In the genomic region with DNA sequence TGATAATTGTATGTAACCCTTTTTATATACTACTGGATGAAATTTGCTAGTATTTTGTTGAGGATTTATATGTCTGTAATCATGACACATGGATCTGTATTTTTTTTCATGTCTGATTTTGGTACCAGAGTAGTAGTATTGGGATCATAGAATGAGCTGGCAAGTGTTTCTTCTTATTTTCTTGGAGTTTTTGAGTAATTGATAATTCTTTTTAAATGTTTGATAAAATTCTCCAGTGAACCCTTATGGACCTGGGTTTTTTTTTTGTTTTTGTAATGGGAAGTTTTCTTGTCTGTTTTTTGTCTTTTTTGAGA, we compare ENCODE assay signal across 11 cellular contexts. TPM values are rescaled to one million over a fixed set of nuclear protein-coding genes. Genes with fewer than 3 reads are reported as not detected.
A peak's percentile ranks its signal among the peaks of the same experiment; 100 is the strongest.
DNase-seq lines count a peak whose midpoint lies in the region; ATAC-seq and TF ChIP-seq lines count a peak whose summit lies in the region.
"Had no signal": no experiment of that assay in that cellular context is flagged by ENCODE, and none has a peak within 500 bp of the region (broad histone marks: within the 10 kb centered on the region; RNA-seq: fewer than 3 reads in every experiment).

No MANE protein-coding gene starts in this region.

- no peaks in the 10 kb centered on the region for H3K4me1 ChIP-seq in SJCRH30
- H3K4me1 ChIP-seq in thyroid gland = no peaks in the 10 kb centered on the region
- H3K4me1 ChIP-seq: parathyroid adenoma had no signal

- H3K27ac ChIP-seq in SJCRH30 = no peak overlapping the region
- H3K27ac ChIP-seq in thyroid gland = no peak overlapping the region
- H3K27ac ChIP-seq: lower lobe of right lung, parathyroid adenoma had no signal

- no peak for DNase-seq in activated naive CD4-positive, alpha-beta T cell treated with anti-CD3 and anti-CD28 coated beads, Interleukin-2, amount 50 U/mL, for 16 hours
- no peak for DNase-seq in activated CD4-positive, alpha-beta memory T cell treated with anti-CD3 and anti-CD28 coated beads for 36 hours
- DNase-seq in SJCRH30 = no peak
- DNase-seq in DMS79 (lab: John Stamatoyannopoulos, UW) = no peak
- no peak for DNase-seq in thyroid gland
- DNase-seq: KBM-7, lower lobe of right lung had no signal

- H3K36me3 Mint-ChIP-seq in activated naive CD4-positive, alpha-beta T cell treated with anti-CD3 and anti-CD28 coated beads, Interleukin-2, amount 50 U/mL, for 24 hours = peaks cover 58% of the 10 kb centered on the region
- peaks cover 61% of the 10 kb centered on the region for H3K36me3 Mint-ChIP-seq in activated CD4-positive, alpha-beta memory T cell treated with anti-CD3 and anti-CD28 coated beads for 36 hours
- peaks cover 58% of the 10 kb centered on the region for H3K36me3 Mint-ChIP-seq in stimulated activated memory B cell treated with anti-CD40 and anti-IgM and Interleukin-4, amounts not matched to agents 10 μg/mL and 1 μg/mL and 100 μg/mL, for 72 hours

- no peak overlapping the region for H3K4me3 ChIP-seq in SJCRH30
- no peak overlapping the region for H3K4me3 ChIP-seq in thyroid gland (replicated peaks in 1 of 3)

- no peak for TF ChIP-seq CTCF in thyroid gland (IDR thresholded peaks at IDR 0.05)

- H3K9me3 Mint-ChIP-seq in activated naive CD4-positive, alpha-beta T cell treated with anti-CD3 and anti-CD28 coated beads, Interleukin-2, amount 50 U/mL, for 24 hours = no peaks in the 10 kb centered on the region
- H3K9me3 Mint-ChIP-seq in activated CD4-positive, alpha-beta memory T cell treated with anti-CD3 and anti-CD28 coated beads for 36 hours = peaks cover 2% of the 10 kb centered on the region
- no peaks in the 10 kb centered on the region for H3K9me3 Mint-ChIP-seq in stimulated activated memory B cell treated with anti-CD40 and anti-IgM and Interleukin-4, amounts not matched to agents 10 μg/mL and 1 μg/mL and 100 μg/mL, for 72 hours

- POLR2A ChIA-PET in activated CD4-positive, alpha-beta memory T cell treated with anti-CD3 and anti-CD28 coated beads for 36 hours (lab: Charles Lee) = no interaction called here

- H3K27me3 ChIP-seq in SJCRH30 (no peaks in the 10 kb centered on the region), thyroid gland (no peaks in the 10 kb centered on the region)

- peak overlapping the region; percentile 74 for H3K4me3 Mint-ChIP-seq in activated naive CD4-positive, alpha-beta T cell treated with anti-CD3 and anti-CD28 coated beads, Interleukin-2, amount 50 U/mL, for 24 hours
- peak overlapping the region; percentile 75 for H3K4me3 Mint-ChIP-seq in activated CD4-positive, alpha-beta memory T cell treated with anti-CD3 and anti-CD28 coated beads for 36 hours
- peak overlapping the region; percentile 87 for H3K4me3 Mint-ChIP-seq in stimulated activated memory B cell treated with anti-CD40 and anti-IgM and Interleukin-4, amounts not matched to agents 10 μg/mL and 1 μg/mL and 100 μg/mL, for 72 hours

- intact Hi-C loops in activated CD4-positive, alpha-beta memory T cell treated with anti-CD3 and anti-CD28 coated beads for 36 hours (cut with micrococcal nuclease) = loop anchor here (1.0 kb wide), 4 partner anchors 8 to 64 kb away; a partner anchor contains a TSS
- intact Hi-C loops in thyroid gland (cut with DNase I) = no loop called here

- TF ChIP-seq POLR2A in thyroid gland (IDR thresholded peaks at IDR 0.05) = no peak

- H3K4me1 Mint-ChIP-seq in activated naive CD4-positive, alpha-beta T cell treated with anti-CD3 and anti-CD28 coated beads, Interleukin-2, amount 50 U/mL, for 24 hours = peaks cover 51% of the 10 kb centered on the region
- peaks cover 41% of the 10 kb centered on the region for H3K4me1 Mint-ChIP-seq in activated CD4-positive, alpha-beta memory T cell treated with anti-CD3 and anti-CD28 coated beads for 36 hours (ENCODE audit: low read depth)
- H3K4me1 Mint-ChIP-seq in stimulated activated memory B cell treated with anti-CD40 and anti-IgM and Interleukin-4, amounts not matched to agents 10 μg/mL and 1 μg/mL and 100 μg/mL, for 72 hours = peaks cover 44% of the 10 kb centered on the region

- no peaks in the 10 kb centered on the region for H3K36me3 ChIP-seq in SJCRH30
- H3K36me3 ChIP-seq in thyroid gland = peaks cover 4 to 10% of the 10 kb centered on the region in 2 donors

- no peaks in the 10 kb centered on the region for H3K27me3 Mint-ChIP-seq in activated naive CD4-positive, alpha-beta T cell treated with anti-CD3 and anti-CD28 coated beads, Interleukin-2, amount 50 U/mL, for 24 hours
- H3K27me3 Mint-ChIP-seq in activated CD4-positive, alpha-beta memory T cell treated with anti-CD3 and anti-CD28 coated beads for 36 hours = no peaks in the 10 kb centered on the region
- no peaks in the 10 kb centered on the region for H3K27me3 Mint-ChIP-seq in stimulated activated memory B cell treated with anti-CD40 and anti-IgM and Interleukin-4, amounts not matched to agents 10 μg/mL and 1 μg/mL and 100 μg/mL, for 72 hours

- peak overlapping the region; percentile 77 for H3K27ac Mint-ChIP-seq in activated naive CD4-positive, alpha-beta T cell treated with anti-CD3 and anti-CD28 coated beads, Interleukin-2, amount 50 U/mL, for 24 hours
- H3K27ac Mint-ChIP-seq in activated CD4-positive, alpha-beta memory T cell treated with anti-CD3 and anti-CD28 coated beads for 36 hours = peak overlapping the region; percentile 92
- peak overlapping the region; percentile 98 for H3K27ac Mint-ChIP-seq in stimulated activated memory B cell treated with anti-CD40 and anti-IgM and Interleukin-4, amounts not matched to agents 10 μg/mL and 1 μg/mL and 100 μg/mL, for 72 hours

- CTCF ChIA-PET in activated CD4-positive, alpha-beta memory T cell treated with anti-CD3 and anti-CD28 coated beads for 36 hours (lab: Charles Lee) = no interaction called here

- H3K9me3 ChIP-seq in SJCRH30 (replicated peaks) (no peaks in the 10 kb centered on the region), thyroid gland (no peaks in the 10 kb centered on the region)
- H3K9me3 ChIP-seq: lower lobe of right lung had no signal

- ATAC-seq in HG02938 (IDR thresholded peaks at IDR 0.05; ENCODE audit: unreplicated experiment) = peak; percentile 11
- no peak for ATAC-seq in stimulated activated memory B cell treated with anti-CD40 and anti-IgM and Interleukin-4, amounts not matched to agents 10 μg/mL and 1 μg/mL and 100 μg/mL, for 72 hours
- ATAC-seq: lower lobe of right lung had no signal

RNA-seq across cellular contexts. Expression of a gene that starts 28.4 kb away (rescaled TPM):
- total RNA-seq in activated CD4-positive, alpha-beta memory T cell treated with anti-CD3 and anti-CD28 coated beads for 36 hours = 10 to 100 TPM; 20.8 to 21.5 TPM
- 13.6 TPM in 2 replicates for total RNA-seq in SJCRH30 (2014; rRNA removed; shearing (Covaris generic))
- 10 to 100 TPM; 34.3 to 71.3 (median 46.3) TPM for total RNA-seq in thyroid gland

RNA-seq across cellular contexts. Expression of a gene that starts 55.2 kb away (rescaled TPM):
- total RNA-seq in activated CD4-positive, alpha-beta memory T cell treated with anti-CD3 and anti-CD28 coated beads for 36 hours = 10 to 100 TPM; 19.0 to 21.0 TPM
- total RNA-seq in SJCRH30 (2014; rRNA removed; shearing (Covaris generic)) = 15.0 and 17.2 TPM in 2 replicates
- total RNA-seq in thyroid gland = 10 to 100 TPM; 20.9 to 45.2 (median 25.2) TPM
